In genomic region chr5:35438288-35438687, GRCh38 we compare ENCODE assay signal across 16 cellular contexts.
"Had no signal": no experiment of that assay in that cellular context is flagged by ENCODE, and none has a peak within 500 bp of the region (broad histone marks: within the 10 kb centered on the region; RNA-seq: fewer than 3 reads in every experiment).

No MANE protein-coding gene starts in this region.

- H3K36me3 ChIP-seq: brain microvascular endothelial cell, prostate gland, right atrium auricular region, suprapubic skin, transverse colon, uterus had no signal

- H3K27me3 ChIP-seq: brain microvascular endothelial cell, suprapubic skin, transverse colon, uterus had no signal

- H3K4me3 ChIP-seq: prostate gland, right atrium auricular region, suprapubic skin, transverse colon, uterus had no signal

- H3K27ac ChIP-seq: brain microvascular endothelial cell, epithelial cell of prostate, prostate gland, right atrium auricular region, suprapubic skin, transverse colon, uterus had no signal

- H3K9me3 ChIP-seq: prostate gland, right atrium auricular region, suprapubic skin, transverse colon, uterus had no signal

- DNase-seq: activated CD4-positive, alpha-beta T cell treated with anti-CD3 and anti-CD28 coated beads, Interleukin-2, amount 50 U/mL, for 48 hours; activated naive CD8-positive, alpha-beta T cell treated with anti-CD3 and anti-CD28 coated beads for 36 hours; activated T-cell treated with anti-CD3 and anti-CD28 coated beads for 4 hours; amygdala; central memory CD4-positive, alpha-beta T cell; endodermal cell; foreskin fibroblast; naive thymus-derived CD8-positive, alpha-beta T cell; stimulated activated naive CD8-positive, alpha-beta T cell treated with anti-CD3 and anti-CD28 coated beads, Interleukin-15, amount 100 ng/mL, for 72 hours; transverse colon; uterus had no signal

- H3K4me1 ChIP-seq: prostate gland, right atrium auricular region, suprapubic skin, transverse colon, uterus had no signal
